13 cellular contexts compared by ENCODE assay signal in the genomic region with DNA sequence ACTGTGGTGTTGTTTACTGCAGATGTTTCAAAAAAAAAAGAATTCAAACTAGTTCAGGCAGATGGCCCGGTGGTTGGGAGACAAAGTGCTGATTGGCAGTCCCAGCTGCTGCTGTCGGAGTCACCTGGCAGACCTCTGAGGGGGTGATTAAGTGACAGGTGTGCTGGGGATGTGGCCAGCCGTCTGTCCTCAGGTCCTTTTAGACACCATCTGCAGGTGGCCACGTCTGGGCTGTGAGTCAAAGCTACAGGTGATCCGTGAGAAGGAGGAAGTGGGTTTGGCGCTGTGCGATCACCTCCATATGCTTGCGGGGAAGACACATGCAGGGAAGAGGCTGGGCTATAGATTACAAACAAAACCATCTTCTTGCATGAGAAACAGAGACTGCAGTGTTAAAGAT.
DNase-seq lines count a peak whose midpoint lies in the region; TF ChIP-seq lines count a peak whose summit lies in the region.
"Had no signal": no experiment of that assay in that cellular context is flagged by ENCODE, and none has a peak within 500 bp of the region (broad histone marks: within the 10 kb centered on the region; RNA-seq: fewer than 3 reads in every experiment).

No MANE protein-coding gene starts in this region.

- intact Hi-C loops in transverse colon (cut with DNase I; ENCODE audit: low total_unique reads): loop anchor here (1.0 kb wide), 1 partner anchor 36 kb away; no protein-coding TSS in a partner anchor

- no peak overlapping the region for H3K4me3 ChIP-seq in transverse colon

- peak; percentile 90 for DNase-seq in NCI-H1092 treated with DMSO at 0.1 percent for 48 hours (lab: John Stamatoyannopoulos, UW)
- DNase-seq in NCI-H510A (lab: John Stamatoyannopoulos, UW): peak; percentile 94
- peak; percentile 60 for DNase-seq in epithelial cell of prostate (ENCODE audit: low read depth, low spot score)
- peak; percentile 23 for DNase-seq in transverse colon
- no peak for DNase-seq in islet precursor cell
- no peak for DNase-seq in SIG-M5 (lab: John Stamatoyannopoulos, UW)
- no peak for DNase-seq in GDM1 (lab: John Stamatoyannopoulos, UW)
- DNase-seq: activated B cell treated with CpG ODN at 0.5 μM for 24 hours; activated T-cell treated with anti-CD3 and anti-CD28 coated beads for 4 hours; amniotic stem cell; stimulated activated CD4-positive, alpha-beta T cell treated with anti-CD3 and anti-CD28 coated beads, Interleukin-1b, Interleukin-23, amount 100 ng/mL, for 48 hours; stimulated activated naive B cell treated with anti-CD40 and anti-IgM and Interleukin-4, amounts not matched to agents 10 μg/mL and 1 μg/mL and 100 μg/mL, for 72 hours had no signal

- H3K36me3 ChIP-seq in transverse colon: no peaks in the 10 kb centered on the region

- no peak for TF ChIP-seq CTCF in transverse colon (IDR thresholded peaks at IDR 0.05)

- in situ Hi-C loops in transverse colon (cut with MboI; ENCODE audit: low pct_ligation_motif_present in 1 of 4, low pct_unique_long_range_greater_than_20kb in 1 of 4, low sequenced_read_pairs in 3 of 4): no loop called here

- 39% methylated on average over 8 of the region's 8 CpGs; no CpG with 5 or more reads in 1 of the 2 donors for WGBS in transverse colon (ENCODE audit: low coverage in 1 of 2), 2 donors

- TF ChIP-seq POLR2A in transverse colon (IDR thresholded peaks at IDR 0.05): no peak

- H3K9me3 ChIP-seq in transverse colon: no peaks in the 10 kb centered on the region

- H3K4me1 ChIP-seq in transverse colon: no peaks in the 10 kb centered on the region

- TF ChIP-seq EP300 in transverse colon (IDR thresholded peaks at IDR 0.05; ENCODE audit: low read depth): no peak

- H3K27ac ChIP-seq in epithelial cell of prostate (peak overlapping the region; percentile 61), transverse colon (no peak overlapping the region)
- H3K27ac ChIP-seq: RWPE1 had no signal

- no peaks in the 10 kb centered on the region for H3K27me3 ChIP-seq in transverse colon

Comparison
In these comparisons a context has a peak if more than half of its experiments do, and no peak if none do; other contexts are left out.
1. DNase-seq: peak in NCI-H1092 treated with DMSO at 0.1 percent for 48 hours (single experiment), NCI-H510A (single experiment), epithelial cell of prostate (single experiment) and transverse colon (single experiment); none in islet precursor cell (single experiment), SIG-M5 (single experiment) and GDM1 (single experiment).